Comparison of ENCODE assay signal across 8 cellular contexts in genomic region chr4:54428940-54429339, GRCh38.
"Had no signal": no experiment of that assay in that cellular context is flagged by ENCODE, and none has a peak within 500 bp of the region (broad histone marks: within the 10 kb centered on the region; RNA-seq: fewer than 3 reads in every experiment).

No MANE protein-coding gene starts in this region.

- ATAC-seq: GM12878 had no signal

- DNase-seq: GDM1, GF-D8 had no signal

- H3K4me3 ChIP-seq: GM12878 had no signal

- FAIRE-seq: G401.6, GM12891, GM12892, GM18507, GM19239 had no signal
